16 cellular contexts compared by ENCODE assay signal in genomic region chr1:206683313-206683712, GRCh38. TPM values are rescaled to one million over a fixed set of nuclear protein-coding genes. Genes with fewer than 3 reads are reported as not detected.
DNase-seq lines count a peak whose midpoint lies in the region; ATAC-seq and TF ChIP-seq lines count a peak whose summit lies in the region.
"Had no signal": no experiment of that assay in that cellular context is flagged by ENCODE, and none has a peak within 500 bp of the region (broad histone marks: within the 10 kb centered on the region; RNA-seq: fewer than 3 reads in every experiment).

No MANE protein-coding gene starts in this region.

- peaks cover 0 to 2% of the 10 kb centered on the region in 2 donors for H3K27me3 Mint-ChIP-seq in natural killer cell treated with Interleukin-12 subunit alpha and Interleukin-12 subunit beta and Interleukin-15 and Interleukin-18, amount 100 ng/mL, for 72 hours
- H3K27me3 Mint-ChIP-seq in natural killer cell (ENCODE audit: low read depth in 2 of 2) (no peaks in the 10 kb centered on the region), memory B cell (no peaks in the 10 kb centered on the region)

- TF ChIP-seq CTCF in natural killer cell (IDR thresholded peaks at IDR 0.05) (no peak), VCaP (conservative IDR thresholded peaks at IDR 0.05) (no peak)

- ATAC-seq in natural killer cell treated with Interleukin-12 subunit alpha and Interleukin-12 subunit beta and Interleukin-15 and Interleukin-18, amount 100 ng/mL, for 72 hours = no peak
- no peak for ATAC-seq in natural killer cell
- ATAC-seq in memory B cell (ENCODE audit: low read depth) = no peak
- no peak for ATAC-seq in GM21367 (IDR thresholded peaks at IDR 0.05; ENCODE audit: unreplicated experiment)
- ATAC-seq: Panc1 had no signal

- no peaks in the 10 kb centered on the region for H3K36me3 Mint-ChIP-seq in natural killer cell treated with Interleukin-12 subunit alpha and Interleukin-12 subunit beta and Interleukin-15 and Interleukin-18, amount 100 ng/mL, for 72 hours
- H3K36me3 Mint-ChIP-seq in natural killer cell (no peaks in the 10 kb centered on the region), memory B cell (no peaks in the 10 kb centered on the region)

- H3K27ac ChIP-seq in VCaP = peak overlapping the region; percentile 74; the same call in 1 of the 2 replicates
- H3K27ac ChIP-seq: C4-2B, SK-N-MC had no signal

- H3K27ac Mint-ChIP-seq in natural killer cell treated with Interleukin-12 subunit alpha and Interleukin-12 subunit beta and Interleukin-15 and Interleukin-18, amount 100 ng/mL, for 72 hours = no peak overlapping the region
- H3K27ac Mint-ChIP-seq in natural killer cell (no peak overlapping the region), memory B cell (no peak overlapping the region)

- peaks cover 33 to 38% of the 10 kb centered on the region in 2 donors for H3K4me1 Mint-ChIP-seq in natural killer cell treated with Interleukin-12 subunit alpha and Interleukin-12 subunit beta and Interleukin-15 and Interleukin-18, amount 100 ng/mL, for 72 hours (ENCODE audit: low read depth in 2 of 2)
- H3K4me1 Mint-ChIP-seq in natural killer cell = peaks cover 23 to 38% of the 10 kb centered on the region in 2 donors
- peaks cover 64% of the 10 kb centered on the region for H3K4me1 Mint-ChIP-seq in memory B cell

- no peak overlapping the region for H3K4me3 Mint-ChIP-seq in natural killer cell treated with Interleukin-12 subunit alpha and Interleukin-12 subunit beta and Interleukin-15 and Interleukin-18, amount 100 ng/mL, for 72 hours
- H3K4me3 Mint-ChIP-seq in natural killer cell = no peak overlapping the region
- peak overlapping the region; percentile 14 for H3K4me3 Mint-ChIP-seq in memory B cell

- intact Hi-C loops in natural killer cell (cut with micrococcal nuclease) = no loop called here

- H3K9me3 Mint-ChIP-seq in natural killer cell treated with Interleukin-12 subunit alpha and Interleukin-12 subunit beta and Interleukin-15 and Interleukin-18, amount 100 ng/mL, for 72 hours = no peaks in the 10 kb centered on the region
- H3K9me3 Mint-ChIP-seq in natural killer cell (no peaks in the 10 kb centered on the region), memory B cell (no peaks in the 10 kb centered on the region)

- peak; percentile 53 for DNase-seq in natural killer cell treated with Interleukin-12 subunit alpha and Interleukin-12 subunit beta and Interleukin-15 and Interleukin-18, amount 100 ng/mL, for 72 hours (ENCODE audit: low spot score)
- DNase-seq in natural killer cell = no peak
- DNase-seq in memory B cell (ENCODE audit: low spot score in 2 of 2) = no peak
- DNase-seq in AG08395 (ENCODE audit: low spot score) = no peak
- DNase-seq in NCI-H526 treated with DMSO at 0.1 percent for 48 hours (lab: John Stamatoyannopoulos, UW) = no peak
- no peak for DNase-seq in DMS153 (lab: John Stamatoyannopoulos, UW)
- DNase-seq: Caco-2, NCI-H1105 treated with DMSO at 0.1 percent for 48 hours, NCI-H1694 treated with DMSO at 0.1 percent for 48 hours, NCI-H2107, NCI-H748 treated with DMSO at 0.1 percent for 48 hours had no signal

RNA-seq across cellular contexts. Expression of gene MAPKAPK2, which starts 1.4 kb away (rescaled TPM):
- total RNA-seq in natural killer cell treated with Interleukin-12 subunit alpha and Interleukin-12 subunit beta and Interleukin-15 and Interleukin-18, amount 100 ng/mL, for 72 hours = 100 to 1,000 TPM; 104 to 115 TPM
- total RNA-seq in natural killer cell = 100 to 1,000 TPM; 137 to 197 (median 178) TPM

RNA-seq across cellular contexts. Expression of gene DYRK3, which starts 48.0 kb away (rescaled TPM):
- total RNA-seq in natural killer cell treated with Interleukin-12 subunit alpha and Interleukin-12 subunit beta and Interleukin-15 and Interleukin-18, amount 100 ng/mL, for 72 hours = 1 to 10 TPM; 5.6 to 8.8 TPM
- total RNA-seq in natural killer cell = under 1 TPM; 0.16 to 0.66 (median 0.43) TPM
- total RNA-seq: Caco-2 had no signal
